Comparison of ENCODE assay signal across 12 cellular contexts in the genomic region with DNA sequence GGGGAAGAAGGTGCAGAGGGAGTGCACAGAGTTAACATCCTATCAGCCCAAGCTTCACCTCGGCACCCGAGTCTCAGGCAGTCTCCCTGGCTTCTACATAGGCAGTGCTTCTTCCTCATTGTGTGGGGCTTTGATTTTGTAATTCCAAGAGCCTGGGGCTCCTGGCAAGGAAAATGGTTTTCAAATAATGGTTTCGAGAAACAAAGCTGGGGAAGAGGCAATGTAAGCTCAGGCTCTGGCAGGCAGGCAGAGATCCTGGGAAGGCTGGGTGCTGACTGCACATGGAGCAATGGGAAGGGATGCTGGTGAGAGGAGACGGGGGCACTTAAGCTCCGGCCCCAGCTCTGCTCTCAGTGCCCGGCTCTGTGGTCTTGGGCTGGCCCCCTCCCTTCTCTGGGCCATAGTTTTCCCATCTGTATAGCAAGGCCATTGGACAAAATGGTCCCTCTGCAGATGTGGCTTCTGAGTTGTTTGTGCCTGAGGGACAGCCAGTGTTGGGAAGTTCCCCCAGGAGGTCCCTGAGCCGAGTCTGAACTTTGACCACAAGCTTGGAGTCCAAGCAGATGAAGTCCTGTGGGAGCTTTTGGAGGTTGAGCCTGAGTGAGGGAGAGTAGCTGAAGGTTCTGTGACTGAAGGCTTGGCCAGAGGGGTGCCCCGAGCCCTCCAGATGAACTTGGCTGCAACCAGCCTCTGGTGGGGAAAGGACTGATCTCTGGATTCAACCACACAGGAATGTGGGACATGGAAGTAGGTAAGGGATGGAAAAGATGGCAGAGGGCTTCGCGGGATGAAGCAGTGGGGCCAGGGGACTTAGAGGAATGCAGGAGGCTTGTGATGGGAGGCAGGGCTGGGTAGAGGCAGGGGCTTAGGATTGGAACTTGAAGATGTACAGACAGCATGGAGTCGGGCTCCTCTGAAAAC. TPM values are rescaled to one million over a fixed set of nuclear protein-coding genes. Genes with fewer than 3 reads are reported as not detected.
DNase-seq lines count a peak whose midpoint lies in the region; ATAC-seq, FAIRE-seq and TF ChIP-seq lines count a peak whose summit lies in the region.
"Had no signal": no experiment of that assay in that cellular context is flagged by ENCODE, and none has a peak within 500 bp of the region (broad histone marks: within the 10 kb centered on the region; RNA-seq: fewer than 3 reads in every experiment).

No MANE protein-coding gene starts in this region.

- DNase-seq in A549 (ENCODE audit: low read depth in 1 of 2, low spot score in 1 of 2) (no peak), adipocyte (ENCODE audit: low read depth) (peak; percentile 67), heart right ventricle (no peak), ovary (peak in 3 of 5 donors; percentile 23 to 39 (median 29)), NCI-H2171 (lab: John Stamatoyannopoulos, UW) (no peak), NCI-H748 treated with DMSO at 0.1 percent for 48 hours (lab: John Stamatoyannopoulos, UW) (no peak)
- no peak for DNase-seq in activated effector memory CD4-positive, alpha-beta T cell treated with Interleukin-2 at 50 U/mL for 16 hours
- no peak for DNase-seq in stimulated activated CD8-positive, alpha-beta memory T cell treated with anti-CD3 and anti-CD28 coated beads, Interleukin-4, amount 100 ng/mL, for 48 hours
- DNase-seq: NCI-H187, pancreas had no signal

- no peak for FAIRE-seq in A549 (lab: Jason Lieb, UNC)
- FAIRE-seq: pancreas, RCC 7860 had no signal

- H3K36me3 ChIP-seq in adipocyte (ENCODE audit: control insufficient read depth, insufficient read depth, low read length, severe bottlenecking) (peaks cover 11% of the 10 kb centered on the region), heart right ventricle (peaks cover 0 to 28% (median 0%) of the 10 kb centered on the region in 9 donors), ovary (no peaks in the 10 kb centered on the region)
- H3K36me3 ChIP-seq: pancreas had no signal

- H3K4me3 ChIP-seq in A549 (no peak overlapping the region), adipocyte (ENCODE audit: low read length) (peak overlapping the region; percentile 84), heart right ventricle (peak overlapping the region; percentile 28 to 64 (median 54)), ovary (peak overlapping the region; percentile 54)

- TF ChIP-seq EP300 in A549 (IDR thresholded peaks at IDR 0.05) (no peak), ovary (IDR thresholded peaks at IDR 0.05) (no peak)

- CTCF ChIA-PET in A549 (lab: Yijun Ruan, JAX), result interaction anchor here (0.6 to 52.1 kb wide), 7 partner anchors 11 to 229 kb away, joined by 3 to 1709 read pairs (median 4); a partner anchor contains a TSS

- peak overlapping the region; percentile 97 for H3K9ac ChIP-seq in adipocyte (ENCODE audit: low read length)

- H3K4me2 ChIP-seq in A549, result no peak overlapping the region

- intact Hi-C loops in heart right ventricle (cut with DNase I), result loop anchor here in 1 of 10 donors (2.0 kb wide), 1 partner anchor 17 kb away; no protein-coding TSS in a partner anchor
- intact Hi-C loops in ovary (cut with DNase I), result no loop called here

- POLR2A ChIA-PET in A549 (lab: Yijun Ruan, JAX), result no interaction called here

- H3K27ac ChIP-seq in A549 (peak overlapping the region; percentile 9 to 82; a peak in 4 of 6 replicates), heart right ventricle (peak overlapping the region; percentile 66 to 95 (median 80)), ovary (peak overlapping the region; percentile 79 to 92)

- H3K4me1 ChIP-seq in A549 (peaks cover 39% of the 10 kb centered on the region), adipocyte (ENCODE audit: control insufficient read depth, insufficient read depth, low read length) (peaks cover 81% of the 10 kb centered on the region), heart right ventricle (peaks cover under 1 to 40% (median 11%) of the 10 kb centered on the region in 9 donors), ovary (ENCODE audit: insufficient read depth) (peaks cover 27% of the 10 kb centered on the region)
- H3K4me1 ChIP-seq: pancreas had no signal

- 70% methylated on average over 11 of the region's 11 CpGs for WGBS in A549 (ENCODE audit: missing lambda C conversion rate)
- WGBS in heart right ventricle, 2 donors, result 62 to 74% methylated on average over 11 of the region's 11 CpGs
- 1 to 11% (median 6%) methylated on average over 11 of the region's 11 CpGs for WGBS in ovary, 3 donors

- TF ChIP-seq CTCF in A549 (IDR thresholded peaks at IDR 0.05) (no peak), heart right ventricle (IDR thresholded peaks at IDR 0.05) (no peak), ovary (IDR thresholded peaks at IDR 0.05) (no peak)

- ATAC-seq in A549, result no peak
- ATAC-seq in heart right ventricle, result peak in 1 of 8 donors; percentile 7

- TF ChIP-seq RAD21 in A549 (conservative IDR thresholded peaks at IDR 0.05 in 1 of 2, IDR thresholded peaks at IDR 0.05 in 1 of 2), result no peak

- H3K9me3 ChIP-seq in A549, result no peaks in the 10 kb centered on the region
- H3K9me3 ChIP-seq in adipocyte (ENCODE audit: control insufficient read depth, low read length), result no peaks in the 10 kb centered on the region
- no peaks in the 10 kb centered on the region for H3K9me3 ChIP-seq in heart right ventricle
- no peaks in the 10 kb centered on the region for H3K9me3 ChIP-seq in ovary
- H3K9me3 ChIP-seq: pancreas had no signal

- H3K27me3 ChIP-seq in adipocyte (replicated peaks; ENCODE audit: control insufficient read depth, insufficient read depth, low read length) (no peaks in the 10 kb centered on the region), heart right ventricle (no peaks in the 10 kb centered on the region), ovary (no peaks in the 10 kb centered on the region)
- H3K27me3 ChIP-seq: pancreas had no signal

- no peak for TF ChIP-seq POLR2A in A549 (IDR thresholded peaks at IDR 0.05; ENCODE audit: low read length)
- TF ChIP-seq POLR2A in ovary (IDR thresholded peaks at IDR 0.05), result no peak

TF ChIP-seq in A549, 52 proteins besides CTCF, POLR2A, EP300 and RAD21:
- TF ChIP-seq HEYL (CRISPR knock-in tag; IDR thresholded peaks at IDR 0.05), result no peak
- TF ChIP-seq FOSB (CRISPR knock-in tag; IDR thresholded peaks at IDR 0.05), result no peak
TF ChIP-seq in A549: peak in this region for 0.

RNA-seq across cellular contexts. Expression of a gene that starts 28.5 kb away (rescaled TPM):
- polyA plus RNA-seq in A549 (2011; rRNA removed) (0.23 and 0.30 TPM in 2 replicates), A549 (2017; fragmentation: RNase III; extraction: RNeasy Plus Mini Kit Qiagen cat#74134 plus additional on column Dnase treatment) (not detected in 3 replicates), heart right ventricle (under 1 TPM in 1 of 2 donors, not detected in 1; 0.57 TPM), ovary (1 to 10 TPM in 1 of 2 donors, not detected in 1; 1.7 TPM)
- 0.33 and 0.34 TPM in 2 replicates for polyA plus RNA-seq in A549 (2012; cell fraction: cytosol; rRNA removed)
- 0.28 and 0.49 TPM in 2 replicates for polyA plus RNA-seq in A549 (2012; cell fraction: nucleus; rRNA removed)
- not detected in 2 replicates for polyA minus RNA-seq in A549 (2011; rRNA and poly(A)+ RNA removed)
- total RNA-seq in heart right ventricle (under 1 TPM in 2 of 10 donors, not detected in 8; 0.44 to 0.83 TPM), ovary (under 1 TPM in 2 of 7 donors, not detected in 5; 0.47 to 0.54 TPM)
- total RNA-seq: HT1080, pancreas had no signal
- polyA plus RNA-seq: pancreas had no signal

RNA-seq across cellular contexts. Expression of a gene that starts 49.7 kb away (rescaled TPM):
- polyA plus RNA-seq in A549 (2011; rRNA removed) (6.7 and 7.0 TPM in 2 replicates), A549 (2017; fragmentation: RNase III; extraction: RNeasy Plus Mini Kit Qiagen cat#74134 plus additional on column Dnase treatment) (1.8 to 2.2 TPM (median 2.1 TPM) in 3 replicates), heart right ventricle (1 to 10 TPM; 4.5 to 6.2 TPM), ovary (10 to 100 TPM in 1 of 2 donors, 1 to 10 TPM in 1; 7.1 to 15.2 TPM)
- polyA plus RNA-seq in A549 (2012; cell fraction: cytosol; rRNA removed), result 4.3 and 5.1 TPM in 2 replicates
- 9.9 and 10.8 TPM in 2 replicates for polyA plus RNA-seq in A549 (2012; cell fraction: nucleus; rRNA removed)
- 4.6 and 5.8 TPM in 2 replicates for polyA minus RNA-seq in A549 (2011; rRNA and poly(A)+ RNA removed)
- total RNA-seq in heart right ventricle (1 to 10 TPM; 2.6 to 5.5 (median 4.0) TPM), ovary (10 to 100 TPM in 2 of 7 donors, 1 to 10 TPM in 5; 5.8 to 11.5 (median 8.8) TPM)

Comparison
In these comparisons a context has a peak if more than half of its experiments do, and no peak if none do; other contexts are left out.
1. DNase-seq: peak in adipocyte (single experiment) and ovary (3 of 5); none in A549 (0 of 2), heart right ventricle (0 of 2), NCI-H2171 (single experiment), activated effector memory CD4-positive, alpha-beta T cell treated with Interleukin-2 at 50 U/mL for 16 hours (single experiment), stimulated activated CD8-positive, alpha-beta memory T cell treated with anti-CD3 and anti-CD28 coated beads, Interleukin-4, amount 100 ng/mL, for 48 hours (single experiment) and NCI-H748 treated with DMSO at 0.1 percent for 48 hours (single experiment).
2. Peak in every context shown above with its lines, with median percentiles within 50 percentile points of each other: H3K27ac ChIP-seq.